1 cellular context compared by ENCODE assay signal in the genomic region with DNA sequence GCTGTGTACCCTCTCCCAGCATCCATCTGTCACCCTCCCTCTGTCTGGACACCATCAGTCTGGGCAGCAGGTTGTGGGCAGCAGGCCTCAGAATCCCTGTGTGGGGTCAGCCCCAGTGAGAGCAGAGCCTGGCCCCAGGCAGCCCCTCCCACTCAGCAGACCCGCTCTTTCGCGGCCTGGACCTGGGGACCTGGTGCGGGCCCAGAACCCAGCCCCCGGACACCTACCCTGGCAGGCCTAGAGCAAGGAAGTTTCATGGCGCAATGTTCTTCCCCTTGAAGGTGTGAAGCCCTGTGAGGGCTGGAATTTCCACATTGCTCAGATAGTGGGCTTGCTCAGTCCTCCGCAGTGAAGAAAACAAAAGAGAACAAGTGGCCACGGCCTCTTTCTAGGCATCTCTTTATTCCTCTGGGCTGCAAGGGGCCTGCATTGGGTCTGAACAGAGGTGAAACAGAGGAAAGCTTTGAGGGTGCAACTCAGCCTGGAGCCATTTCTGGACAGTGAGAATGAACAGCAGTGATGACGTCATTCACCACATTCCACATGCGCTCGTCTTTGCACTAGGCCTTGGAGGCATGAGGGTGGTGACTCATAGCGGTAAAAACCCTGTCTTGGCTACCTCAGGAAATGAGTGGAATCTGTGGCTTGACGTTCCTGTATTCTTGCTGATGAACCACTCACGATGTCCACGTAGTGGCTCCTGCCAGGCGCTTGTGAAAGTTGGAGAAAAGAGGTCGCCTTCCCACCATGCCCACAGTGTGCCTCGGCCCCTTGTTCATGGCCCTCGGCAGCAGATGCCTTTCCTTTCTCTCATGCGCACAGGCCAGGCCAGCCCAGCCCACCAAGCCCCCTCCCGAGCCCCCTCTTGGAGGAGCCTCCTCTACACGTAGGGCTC.
TF ChIP-seq lines count a peak whose summit lies in the region.

No MANE protein-coding gene starts in this region.

TF ChIP-seq in HepG2, 621 proteins besides CTCF, POLR2A, EP300 and RAD21 (continued from another document):
- TF ChIP-seq, protein P1, sequence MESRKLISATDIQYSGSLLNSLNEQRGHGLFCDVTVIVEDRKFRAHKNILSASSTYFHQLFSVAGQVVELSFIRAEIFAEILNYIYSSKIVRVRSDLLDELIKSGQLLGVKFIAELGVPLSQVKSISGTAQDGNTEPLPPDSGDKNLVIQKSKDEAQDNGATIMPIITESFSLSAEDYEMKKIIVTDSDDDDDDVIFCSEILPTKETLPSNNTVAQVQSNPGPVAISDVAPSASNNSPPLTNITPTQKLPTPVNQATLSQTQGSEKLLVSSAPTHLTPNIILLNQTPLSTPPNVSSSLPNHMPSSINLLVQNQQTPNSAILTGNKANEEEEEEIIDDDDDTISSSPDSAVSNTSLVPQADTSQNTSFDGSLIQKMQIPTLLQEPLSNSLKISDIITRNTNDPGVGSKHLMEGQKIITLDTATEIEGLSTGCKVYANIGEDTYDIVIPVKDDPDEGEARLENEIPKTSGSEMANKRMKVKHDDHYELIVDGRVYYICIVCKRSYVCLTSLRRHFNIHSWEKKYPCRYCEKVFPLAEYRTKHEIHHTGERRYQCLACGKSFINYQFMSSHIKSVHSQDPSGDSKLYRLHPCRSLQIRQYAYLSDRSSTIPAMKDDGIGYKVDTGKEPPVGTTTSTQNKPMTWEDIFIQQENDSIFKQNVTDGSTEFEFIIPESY (CRISPR knock-in tag; IDR thresholded peaks at IDR 0.05), result peak; percentile 36; the same call in 1 of the 2 replicates
TF ChIP-seq in HepG2: peak in this region for 25.
